In the genomic region with DNA sequence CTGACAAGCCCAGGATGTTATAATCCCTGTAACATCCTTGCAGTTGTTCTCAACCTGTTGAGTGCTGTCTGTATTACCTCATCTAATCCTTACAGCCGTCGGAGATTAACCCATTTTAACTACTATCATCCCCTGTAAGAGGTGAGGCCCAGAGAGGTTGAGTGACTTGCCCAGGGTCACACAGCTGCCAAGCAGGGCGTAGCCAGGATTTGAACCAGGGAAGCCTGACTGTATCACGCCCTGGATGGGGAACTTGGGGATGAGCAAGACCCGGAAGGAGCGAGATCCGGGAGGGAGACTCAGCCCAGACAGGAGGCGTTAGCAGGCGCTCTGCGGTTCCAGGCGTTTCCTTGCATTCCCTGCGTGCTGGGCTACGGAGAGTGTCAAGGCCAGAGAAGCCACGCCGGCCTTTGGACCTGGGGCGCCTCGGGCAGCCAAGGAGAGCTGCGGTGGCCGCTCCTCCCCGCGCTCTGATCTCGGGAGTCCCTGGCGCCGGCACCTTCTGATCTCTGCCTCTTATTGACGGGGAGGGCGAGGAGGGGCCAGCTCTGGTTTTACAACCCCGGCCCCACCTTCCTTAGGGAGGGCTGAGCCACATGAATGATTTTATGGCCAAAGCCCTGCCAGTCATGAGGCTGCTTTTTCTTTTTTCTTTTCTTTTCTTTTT, we compare ENCODE assay signal across 2 cellular contexts.
TF ChIP-seq lines count a peak whose summit lies in the region.

No MANE protein-coding gene starts in this region.

TF ChIP-seq in IMR-90, 13 proteins besides CTCF, POLR2A, EP300 and RAD21:
- TF ChIP-seq FOS (IDR thresholded peaks at IDR 0.05; ENCODE audit: low read depth, low read length) (no peak), SMC3 (IDR thresholded peaks at IDR 0.05; ENCODE audit: low read depth, low read length) (no peak), MAZ (IDR thresholded peaks at IDR 0.05; ENCODE audit: borderline replicate concordance, low read depth, low read length) (no peak), CHD1 (IDR thresholded peaks at IDR 0.05; ENCODE audit: low read depth, low read length) (no peak), MXI1 (IDR thresholded peaks at IDR 0.05; ENCODE audit: borderline replicate concordance, low read depth, low read length) (no peak), BHLHE40 (IDR thresholded peaks at IDR 0.05; ENCODE audit: low read depth, low read length) (no peak), MAFK (IDR thresholded peaks at IDR 0.05; ENCODE audit: low read depth, low read length) (no peak), RCOR1 (IDR thresholded peaks at IDR 0.05; ENCODE audit: insufficient replicate concordance, low read length) (no peak), NFE2L2 (IDR thresholded peaks at IDR 0.05; ENCODE audit: low read depth, low read length) (no peak), RFX5 (IDR thresholded peaks at IDR 0.05; ENCODE audit: low read depth, low read length) (no peak), CEBPB (IDR thresholded peaks at IDR 0.05; ENCODE audit: low read depth, low read length) (no peak)
- TF ChIP-seq, protein P1, sequence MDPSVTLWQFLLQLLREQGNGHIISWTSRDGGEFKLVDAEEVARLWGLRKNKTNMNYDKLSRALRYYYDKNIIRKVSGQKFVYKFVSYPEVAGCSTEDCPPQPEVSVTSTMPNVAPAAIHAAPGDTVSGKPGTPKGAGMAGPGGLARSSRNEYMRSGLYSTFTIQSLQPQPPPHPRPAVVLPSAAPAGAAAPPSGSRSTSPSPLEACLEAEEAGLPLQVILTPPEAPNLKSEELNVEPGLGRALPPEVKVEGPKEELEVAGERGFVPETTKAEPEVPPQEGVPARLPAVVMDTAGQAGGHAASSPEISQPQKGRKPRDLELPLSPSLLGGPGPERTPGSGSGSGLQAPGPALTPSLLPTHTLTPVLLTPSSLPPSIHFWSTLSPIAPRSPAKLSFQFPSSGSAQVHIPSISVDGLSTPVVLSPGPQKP (IDR thresholded peaks at IDR 0.05; ENCODE audit: borderline replicate concordance, low read depth, low read length): no peak
- TF ChIP-seq, protein P2, sequence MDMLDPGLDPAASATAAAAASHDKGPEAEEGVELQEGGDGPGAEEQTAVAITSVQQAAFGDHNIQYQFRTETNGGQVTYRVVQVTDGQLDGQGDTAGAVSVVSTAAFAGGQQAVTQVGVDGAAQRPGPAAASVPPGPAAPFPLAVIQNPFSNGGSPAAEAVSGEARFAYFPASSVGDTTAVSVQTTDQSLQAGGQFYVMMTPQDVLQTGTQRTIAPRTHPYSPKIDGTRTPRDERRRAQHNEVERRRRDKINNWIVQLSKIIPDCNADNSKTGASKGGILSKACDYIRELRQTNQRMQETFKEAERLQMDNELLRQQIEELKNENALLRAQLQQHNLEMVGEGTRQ (IDR thresholded peaks at IDR 0.05; ENCODE audit: low read depth, low read length): no peak

TF ChIP-seq in endothelial cell of umbilical vein, 7 proteins besides CTCF, POLR2A, EP300 and RAD21:
- TF ChIP-seq POLR2AphosphoS5 (IDR thresholded peaks at IDR 0.05; ENCODE audit: insufficient read depth, low read depth, low read length): peak; percentile 17
- TF ChIP-seq, protein P3, sequence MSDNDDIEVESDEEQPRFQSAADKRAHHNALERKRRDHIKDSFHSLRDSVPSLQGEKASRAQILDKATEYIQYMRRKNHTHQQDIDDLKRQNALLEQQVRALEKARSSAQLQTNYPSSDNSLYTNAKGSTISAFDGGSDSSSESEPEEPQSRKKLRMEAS (IDR thresholded peaks at IDR 0.05; ENCODE audit: insufficient read depth, insufficient read length): no peak
